1 cellular context compared by ENCODE assay signal in genomic region chr21:43921979-43922945, GRCh38.
A peak's percentile ranks its signal among the peaks of the same experiment; 100 is the strongest.
TF ChIP-seq lines count a peak whose summit lies in the region.

No MANE protein-coding gene starts in this region.

TF ChIP-seq in GM12878, 131 proteins besides CTCF, POLR2A, EP300 and RAD21 (continued from another document and continues in another):
- TF ChIP-seq ZBTB40 (IDR thresholded peaks at IDR 0.05; ENCODE audit: borderline replicate concordance) (no peak), SIX5 (IDR thresholded peaks at IDR 0.05; ENCODE audit: low read depth, low read length, severe bottlenecking) (no peak), HCFC1 (IDR thresholded peaks at IDR 0.05; ENCODE audit: low read length) (no peak), CBFB (IDR thresholded peaks at IDR 0.05; ENCODE audit: low read depth) (no peak), SMAD5 (IDR thresholded peaks at IDR 0.05; ENCODE audit: low read depth) (no peak), EGR1 (IDR thresholded peaks at IDR 0.05; ENCODE audit: borderline replicate concordance in 1 of 2, low read depth in 2 of 2, low read length in 2 of 2) (peak in 1 of 2 experiments; percentile 84; a peak in 2 of 3 replicates), POU2F2 (IDR thresholded peaks at IDR 0.05; ENCODE audit: borderline replicate concordance, low read depth, low read length) (peak; percentile 64; the same call in 1 of the 3 replicates), SREBF1 (IDR thresholded peaks at IDR 0.05; ENCODE audit: low read length) (no peak), HDGF (IDR thresholded peaks at IDR 0.05) (peak; percentile 95), NFXL1 (IDR thresholded peaks at IDR 0.05; ENCODE audit: borderline replicate concordance) (no peak), RUNX3 (IDR thresholded peaks at IDR 0.05; ENCODE audit: low read length) (no peak), NFYA (IDR thresholded peaks at IDR 0.05; ENCODE audit: borderline replicate concordance, low read depth, low read length) (no peak), BCL11A (IDR thresholded peaks at IDR 0.05; ENCODE audit: low read depth, low read length) (peak; percentile 43; the same call in 1 of the 2 replicates), SUZ12 (IDR thresholded peaks at IDR 0.05; ENCODE audit: unreplicated experiment) (no peak), CBX5 (IDR thresholded peaks at IDR 0.05; ENCODE audit: low read depth) (no peak), ZNF207 (IDR thresholded peaks at IDR 0.05; ENCODE audit: borderline replicate concordance) (no peak), SMAD1 (IDR thresholded peaks at IDR 0.05; ENCODE audit: low read depth, partially characterized antibody) (no peak), ZNF217 (IDR thresholded peaks at IDR 0.05) (no peak), HDAC6 (IDR thresholded peaks at IDR 0.05; ENCODE audit: unreplicated experiment) (no peak), PKNOX1 (IDR thresholded peaks at IDR 0.05) (no peak), NR2F1 (conservative IDR thresholded peaks at IDR 0.05) (0 out of 2 replicates have a peak, but pooled peaks have one; percentile 13), MYB (IDR thresholded peaks at IDR 0.05; ENCODE audit: borderline replicate concordance, low read depth, low read length) (no peak), CHD1 (IDR thresholded peaks at IDR 0.05; ENCODE audit: low read depth, low read length) (0 out of 2 replicates have a peak, but pooled peaks have one; percentile 46), JUNB (IDR thresholded peaks at IDR 0.05) (no peak; the same call in 1 of the 2 replicates), CREM (IDR thresholded peaks at IDR 0.05; ENCODE audit: low read depth) (peak; percentile 76; the same call in 1 of the 2 replicates), TCF12 (IDR thresholded peaks at IDR 0.05; ENCODE audit: low read depth, low read length) (peak; percentile 74), ZNF384 (IDR thresholded peaks at IDR 0.05; ENCODE audit: borderline replicate concordance, low read depth, low read length) (no peak), PML (IDR thresholded peaks at IDR 0.05; ENCODE audit: low read length) (no peak), NBN (IDR thresholded peaks at IDR 0.05) (peak; percentile 81), MXI1 (IDR thresholded peaks at IDR 0.05; ENCODE audit: low read depth, low read length) (peak; percentile 68), MTA3 (IDR thresholded peaks at IDR 0.05; ENCODE audit: borderline replicate concordance, low read length) (no peak), MAX (IDR thresholded peaks at IDR 0.05; ENCODE audit: low read depth, low read length) (peak; percentile 95), SKIL (IDR thresholded peaks at IDR 0.05; ENCODE audit: low read depth, poor library complexity, severe bottlenecking) (peak; percentile 69), ETV6 (conservative IDR thresholded peaks at IDR 0.05 in 1 of 2, IDR thresholded peaks at IDR 0.05 in 1 of 2; ENCODE audit: borderline replicate concordance in 1 of 2, low read depth in 1 of 2) (no peak), MEF2B (IDR thresholded peaks at IDR 0.05; ENCODE audit: partially characterized antibody, poor library complexity, severe bottlenecking) (peak; percentile 92), WRNIP1 (IDR thresholded peaks at IDR 0.05; ENCODE audit: borderline replicate concordance, low read depth, low read length) (no peak), CEBPB (IDR thresholded peaks at IDR 0.05; ENCODE audit: borderline replicate concordance in 1 of 2, low read depth in 2 of 2, low read length in 2 of 2) (no peak), ZSCAN29 (IDR thresholded peaks at IDR 0.05) (no peak), REST (IDR thresholded peaks at IDR 0.05; ENCODE audit: low read depth, low read length) (no peak), POLR2AphosphoS5 (IDR thresholded peaks at IDR 0.05; ENCODE audit: low read length) (no peak; the same call in 1 of the 2 replicates), BMI1 (IDR thresholded peaks at IDR 0.05; ENCODE audit: borderline replicate concordance) (no peak), ZNF24 (IDR thresholded peaks at IDR 0.05) (0 out of 2 replicates have a peak, but pooled peaks have one; percentile 32), USF2 (IDR thresholded peaks at IDR 0.05; ENCODE audit: borderline replicate concordance, low read depth, low read length) (no peak), NR2C2 (IDR thresholded peaks at IDR 0.05; ENCODE audit: borderline replicate concordance, control insufficient read depth, insufficient read length, low read depth) (no peak), GATAD2B (conservative IDR thresholded peaks at IDR 0.05; ENCODE audit: low read depth) (peak; percentile 80; the same call in 1 of the 2 replicates), PAX8 (IDR thresholded peaks at IDR 0.05) (no peak), NR2C1 (IDR thresholded peaks at IDR 0.05) (no peak), PRDM15 (CRISPR knock-in tag; IDR thresholded peaks at IDR 0.05) (no peak), IKZF2 (IDR thresholded peaks at IDR 0.05) (peak; percentile 48 to 73; a peak in 3 of 4 replicates), MYC (IDR thresholded peaks at IDR 0.05; ENCODE audit: insufficient read depth, insufficient read length, insufficient replicate concordance, low read length, severe bottlenecking) (peak; percentile 63), KLF5 (IDR thresholded peaks at IDR 0.05; ENCODE audit: partially characterized antibody) (peak; percentile 59), SUPT20H (IDR thresholded peaks at IDR 0.05; ENCODE audit: borderline replicate concordance, control insufficient read depth, low read depth, low read length) (no peak), RBBP5 (conservative IDR thresholded peaks at IDR 0.05) (no peak)
